In genomic region chr16:67489401-67490083, GRCh38 we compare ENCODE assay signal across 14 cellular contexts. TPM values are rescaled to one million over a fixed set of nuclear protein-coding genes. Genes with fewer than 3 reads are reported as not detected.
DNase-seq lines count a peak whose midpoint lies in the region; ATAC-seq and TF ChIP-seq lines count a peak whose summit lies in the region.
"Had no signal": no experiment of that assay in that cellular context is flagged by ENCODE, and none has a peak within 500 bp of the region (broad histone marks: within the 10 kb centered on the region; RNA-seq: fewer than 3 reads in every experiment).

No MANE protein-coding gene starts in this region.

- no peak overlapping the region for H3K9ac ChIP-seq in colonic mucosa (ENCODE audit: low read depth in 2 of 2, low read length in 2 of 2)

- H3K27me3 ChIP-seq in heart left ventricle = no peaks in the 10 kb centered on the region
- H3K27me3 ChIP-seq in right atrium auricular region = no peaks in the 10 kb centered on the region
- no peaks in the 10 kb centered on the region for H3K27me3 ChIP-seq in colonic mucosa
- H3K27me3 ChIP-seq in muscle layer of duodenum (ENCODE audit: low read depth, low read length) = no peaks in the 10 kb centered on the region
- H3K27me3 ChIP-seq: tibial nerve had no signal

- H3K36me3 ChIP-seq in heart left ventricle (peaks cover 0 to 17% (median 9%) of the 10 kb centered on the region in 9 donors), right atrium auricular region (no peaks in the 10 kb centered on the region), colonic mucosa (no peaks in the 10 kb centered on the region), muscle layer of duodenum (ENCODE audit: control insufficient read depth in 1 of 2, insufficient read depth in 2 of 2, low read length in 2 of 2) (peaks cover 0 to 1% of the 10 kb centered on the region in 2 donors)

- WGBS in heart left ventricle, 4 donors = 33 to 52% (median 47%) methylated on average over 4 of the region's 4 CpGs

- TF ChIP-seq CTCF in heart left ventricle (IDR thresholded peaks at IDR 0.05) (no peak), right atrium auricular region (IDR thresholded peaks at IDR 0.05) (no peak), colonic mucosa (IDR thresholded peaks at IDR 0.05) (no peak), GM20000 (IDR thresholded peaks at IDR 0.05; ENCODE audit: extremely low read depth, missing control alignments) (no peak)

- H3K4me1 ChIP-seq in heart left ventricle (peaks cover 0 to 80% (median 14%) of the 10 kb centered on the region in 12 donors), right atrium auricular region (peaks cover 0 to 25% of the 10 kb centered on the region in 2 donors), colonic mucosa (peaks cover 4% of the 10 kb centered on the region), muscle layer of duodenum (ENCODE audit: control insufficient read depth in 1 of 2, insufficient read depth in 2 of 2, low read length in 2 of 2) (peaks cover 12 to 34% of the 10 kb centered on the region in 2 donors)

- H3K9me3 ChIP-seq in heart left ventricle = no peaks in the 10 kb centered on the region
- H3K9me3 ChIP-seq in right atrium auricular region = no peaks in the 10 kb centered on the region
- H3K9me3 ChIP-seq in colonic mucosa = no peaks in the 10 kb centered on the region
- H3K9me3 ChIP-seq in muscle layer of duodenum (ENCODE audit: control insufficient read depth in 1 of 2, low read length in 2 of 2) = no peaks in the 10 kb centered on the region
- H3K9me3 ChIP-seq: tibial nerve had no signal

- H3K27ac ChIP-seq in heart left ventricle = peak overlapping the region in 11 of 12 donors; percentile 15 to 85 (median 50)
- H3K27ac ChIP-seq in right atrium auricular region = peak overlapping the region in 1 of 2 donors; percentile 16
- H3K27ac ChIP-seq in colonic mucosa = peak overlapping the region; percentile 50
- H3K27ac ChIP-seq in muscle layer of duodenum (ENCODE audit: low read length) = peak overlapping the region; percentile 42

- no peak for TF ChIP-seq POLR2A in heart left ventricle (IDR thresholded peaks at IDR 0.05)

- peak in 3 of 4 donors; percentile 53 to 68 (median 56) for ATAC-seq in heart left ventricle
- ATAC-seq: activated CD8-positive, alpha-beta memory T cell treated with anti-CD3 and anti-CD28 coated beads, Interleukin-2, amount 10 ng/mL, durations not matched to agents 7 days and 5 days had no signal

- intact Hi-C loops in heart left ventricle (cut with DNase I) (no loop called here), colonic mucosa (cut with DNase I) (no loop called here)

- no peak for DNase-seq in heart left ventricle
- no peak for DNase-seq in right atrium auricular region (ENCODE audit: low spot score)
- no peak for DNase-seq in colonic mucosa
- no peak for DNase-seq in AG20443 (ENCODE audit: low spot score)
- no peak for DNase-seq in activated gamma-delta T cell (lab: John Stamatoyannopoulos, UW)
- no peak for DNase-seq in activated CD8-positive, alpha-beta memory T cell treated with anti-CD3 and anti-CD28 coated beads for 24 hours
- DNase-seq in GM20000 (ENCODE audit: low spot score) = no peak
- DNase-seq: activated CD8-positive, alpha-beta memory T cell treated with anti-CD3 and anti-CD28 coated beads, Interleukin-2, amount 10 ng/mL, durations not matched to agents 7 days and 5 days; NCI-H510A had no signal

- H3K4me3 ChIP-seq in heart left ventricle (peak overlapping the region in 1 of 12 donors; percentile 9), right atrium auricular region (no peak overlapping the region), colonic mucosa (no peak overlapping the region), muscle layer of duodenum (ENCODE audit: low read depth in 1 of 2, low read length in 2 of 2) (no peak overlapping the region)
- H3K4me3 ChIP-seq: tibial nerve had no signal

RNA-seq across cellular contexts. Expression of gene AGRP, which starts 6.2 kb away (rescaled TPM):
- total RNA-seq in heart left ventricle = not detected
- polyA plus RNA-seq in heart left ventricle = not detected
- not detected for total RNA-seq in right atrium auricular region
- total RNA-seq in colonic mucosa = not detected
- total RNA-seq: activated CD8-positive, alpha-beta memory T cell treated with anti-CD3 and anti-CD28 coated beads, Interleukin-2, amount 10 ng/mL, durations not matched to agents 7 days and 5 days; cerebellum; glomerular endothelial cell; myocyte; tibial nerve had no signal

RNA-seq across cellular contexts. Expression of gene ATP6V0D1, which starts 8.6 kb away (rescaled TPM):
- 100 to 1,000 TPM in 3 of 9 donors, 10 to 100 TPM in 6; 52.7 to 141 (median 68.5) TPM for total RNA-seq in heart left ventricle
- polyA plus RNA-seq in heart left ventricle = 100 to 1,000 TPM in 1 of 2 donors, 10 to 100 TPM in 1; 18.6 to 104 TPM
- total RNA-seq in right atrium auricular region = 10 to 100 TPM; 79.7 to 95.7 TPM
- 100 to 1,000 TPM; 194 to 195 TPM for total RNA-seq in colonic mucosa

RNA-seq across cellular contexts. Expression of gene RIPOR1, which starts 39.1 kb away (rescaled TPM):
- total RNA-seq in heart left ventricle (100 to 1,000 TPM in 1 of 9 donors, 10 to 100 TPM in 8; 51.1 to 156 (median 69.4) TPM), right atrium auricular region (10 to 100 TPM; 43.9 to 66.9 TPM), colonic mucosa (10 to 100 TPM; 14.4 to 19.0 TPM)
- 10 to 100 TPM; 40.7 to 45.5 TPM for polyA plus RNA-seq in heart left ventricle

RNA-seq across cellular contexts. Expression of gene HSD11B2, which starts 58.6 kb away (rescaled TPM):
- total RNA-seq in heart left ventricle = under 1 TPM in 8 of 9 donors, not detected in 1; 0.32 to 1.00 (median 0.59) TPM
- polyA plus RNA-seq in heart left ventricle = under 1 TPM; 0.15 to 0.26 TPM
- not detected for total RNA-seq in right atrium auricular region
- 100 to 1,000 TPM; 348 to 378 TPM for total RNA-seq in colonic mucosa
- total RNA-seq: glomerular endothelial cell had no signal
